19 cellular contexts compared by ENCODE assay signal in the genomic region with DNA sequence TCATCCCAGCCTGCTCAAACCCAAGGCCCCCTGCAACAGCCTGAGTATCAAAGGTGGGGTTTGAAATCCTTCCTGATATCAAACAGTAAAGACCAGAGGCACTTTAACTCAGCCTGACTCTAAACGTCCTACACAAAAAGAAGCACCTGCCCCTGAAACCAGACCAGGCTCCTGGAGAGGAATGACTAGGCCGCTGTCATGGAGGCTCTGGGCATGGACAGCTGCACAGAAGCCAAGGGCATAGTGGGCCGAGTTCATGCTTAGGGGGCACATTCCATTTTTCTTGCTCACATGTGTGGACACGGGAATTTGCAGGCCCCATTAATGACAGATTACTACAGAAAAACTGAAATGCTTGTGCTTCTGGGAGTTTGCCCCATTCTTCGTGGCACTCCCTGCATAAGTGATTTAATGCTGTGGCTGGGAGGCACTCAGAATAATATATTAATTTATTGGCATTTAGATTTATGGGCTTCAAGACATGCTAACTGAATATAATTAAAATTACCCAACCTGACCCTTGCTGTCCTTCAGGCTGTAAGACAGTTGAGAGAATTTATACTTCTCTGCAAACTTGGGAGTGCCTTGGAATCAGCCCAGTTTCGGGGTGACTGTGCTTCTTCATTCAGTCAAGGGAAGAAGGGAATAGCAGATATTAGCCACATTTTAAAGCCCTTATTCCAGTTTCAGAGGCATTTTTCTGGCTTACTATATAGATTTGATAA.
DNase-seq lines count a peak whose midpoint lies in the region; ATAC-seq lines count a peak whose summit lies in the region.
"Had no signal": no experiment of that assay in that cellular context is flagged by ENCODE, and none has a peak within 500 bp of the region (broad histone marks: within the 10 kb centered on the region; RNA-seq: fewer than 3 reads in every experiment).

No MANE protein-coding gene starts in this region.

- H3K27me3 Mint-ChIP-seq in activated CD4-positive, alpha-beta T cell treated with anti-CD3 and anti-CD28 coated beads for 36 hours, result no peaks in the 10 kb centered on the region
- peaks cover 25% of the 10 kb centered on the region for H3K27me3 Mint-ChIP-seq in CD4-positive, CD25-positive, alpha-beta regulatory T cell
- H3K27me3 Mint-ChIP-seq in naive thymus-derived CD8-positive, alpha-beta T cell, result no peaks in the 10 kb centered on the region

- peaks cover 22% of the 10 kb centered on the region for H3K4me1 ChIP-seq in CD4-positive, CD25-positive, alpha-beta regulatory T cell (ENCODE audit: control insufficient read depth, insufficient read depth, low read length, poor library complexity, severe bottlenecking)
- peaks cover 31% of the 10 kb centered on the region for H3K4me1 ChIP-seq in adipocyte (ENCODE audit: control insufficient read depth, insufficient read depth, low read length)
- H3K4me1 ChIP-seq: SJSA1 had no signal

- peak overlapping the region; percentile 84 for H3K27ac Mint-ChIP-seq in activated CD4-positive, alpha-beta T cell treated with anti-CD3 and anti-CD28 coated beads for 36 hours
- H3K27ac Mint-ChIP-seq in CD4-positive, CD25-positive, alpha-beta regulatory T cell, result peak overlapping the region; percentile 29 to 86 (median 82)
- peak overlapping the region; percentile 82 to 97 (median 94) for H3K27ac Mint-ChIP-seq in naive thymus-derived CD8-positive, alpha-beta T cell

- H3K36me3 Mint-ChIP-seq in activated CD4-positive, alpha-beta T cell treated with anti-CD3 and anti-CD28 coated beads for 36 hours (ENCODE audit: low read depth), result no peaks in the 10 kb centered on the region
- H3K36me3 Mint-ChIP-seq in CD4-positive, CD25-positive, alpha-beta regulatory T cell, result no peaks in the 10 kb centered on the region
- peaks cover 0 to 3% (median 0%) of the 10 kb centered on the region in 3 donors for H3K36me3 Mint-ChIP-seq in naive thymus-derived CD8-positive, alpha-beta T cell
- H3K36me3 Mint-ChIP-seq: naive B cell had no signal

- peak overlapping the region; percentile 5 for H3K27ac ChIP-seq in CD4-positive, CD25-positive, alpha-beta regulatory T cell (ENCODE audit: insufficient read depth, low read length, poor library complexity, severe bottlenecking)
- H3K27ac ChIP-seq: BLaER1, GM23248, SJSA1, testis had no signal

- peak overlapping the region; percentile 66 for H3K9ac ChIP-seq in adipocyte (ENCODE audit: low read length)
- H3K9ac ChIP-seq: BLaER1, GM23248 had no signal

- POLR2A ChIA-PET in activated CD4-positive, alpha-beta T cell treated with anti-CD3 and anti-CD28 coated beads for 36 hours (lab: Charles Lee), result interaction anchor here (0.6 kb wide), 1 partner anchor 13 kb away, joined by 3 read pairs; no protein-coding TSS in a partner anchor
- POLR2A ChIA-PET in naive thymus-derived CD8-positive, alpha-beta T cell (lab: Charles Lee), result interaction anchor here (1.8 to 3.0 kb wide), 5 partner anchors 13 to 107 kb away, joined by 4 to 27 read pairs (median 5); partner anchors contain the start of gene GYPC

- no peak for DNase-seq in activated CD4-positive, alpha-beta T cell treated with anti-CD3 and anti-CD28 coated beads for 36 hours
- no peak for DNase-seq in activated CD4-positive, alpha-beta T cell treated with anti-CD3 and anti-CD28 coated beads, Interleukin-2, amount 50 U/mL, for 4 hours
- no peak for DNase-seq in CD4-positive, CD25-positive, alpha-beta regulatory T cell
- DNase-seq in adipocyte (ENCODE audit: low read depth), result no peak
- no peak for DNase-seq in naive thymus-derived CD8-positive, alpha-beta T cell
- DNase-seq in GDM1 (lab: John Stamatoyannopoulos, UW), result no peak
- no peak for DNase-seq in dermis blood vessel endothelial cell
- DNase-seq: activated CD4-positive, alpha-beta T cell treated with anti-CD3 and anti-CD28 coated beads for 1 hour; GM23248; naive B cell; NCI-H1417 treated with DMSO at 0.1 percent for 48 hours; NCI-H82; small intestine; testis had no signal

- H3K4me3 ChIP-seq in CD4-positive, CD25-positive, alpha-beta regulatory T cell (ENCODE audit: low read depth, low read length), result peak overlapping the region; percentile 5
- H3K4me3 ChIP-seq in adipocyte (ENCODE audit: low read length), result no peak overlapping the region
- H3K4me3 ChIP-seq: BLaER1, GM23248, lung, SJSA1, testis had no signal

- H3K4me1 Mint-ChIP-seq in activated CD4-positive, alpha-beta T cell treated with anti-CD3 and anti-CD28 coated beads for 36 hours, result peaks cover 59% of the 10 kb centered on the region
- peaks cover 18 to 61% (median 29%) of the 10 kb centered on the region in 4 donors for H3K4me1 Mint-ChIP-seq in CD4-positive, CD25-positive, alpha-beta regulatory T cell
- H3K4me1 Mint-ChIP-seq in naive thymus-derived CD8-positive, alpha-beta T cell, result peaks cover 30 to 88% (median 76%) of the 10 kb centered on the region in 4 donors

- H3K9me3 Mint-ChIP-seq in activated CD4-positive, alpha-beta T cell treated with anti-CD3 and anti-CD28 coated beads for 36 hours (ENCODE audit: low read depth), result no peaks in the 10 kb centered on the region
- peaks cover 0 to 3% (median 0%) of the 10 kb centered on the region in 7 donors for H3K9me3 Mint-ChIP-seq in CD4-positive, CD25-positive, alpha-beta regulatory T cell
- peaks cover 0 to 15% (median 2%) of the 10 kb centered on the region in 9 donors for H3K9me3 Mint-ChIP-seq in naive thymus-derived CD8-positive, alpha-beta T cell
- H3K9me3 Mint-ChIP-seq: activated T-helper 1 cell treated with anti-CD3 and anti-CD28 coated beads, Interleukin-12 subunit alpha, Interleukin-12 subunit beta, Interleukin-2, Interleukin-4 antibody, amounts not matched to agents 30 ng/mL and 10 ng/mL and 1 ng/mL, durations not matched to agents 14 hours and 24 hours and 36 hours had no signal

- intact Hi-C loops in activated CD4-positive, alpha-beta T cell treated with anti-CD3 and anti-CD28 coated beads for 36 hours (cut with DNase I, micrococcal nuclease), result no loop called here

- no peak for ATAC-seq in activated CD4-positive, alpha-beta T cell treated with anti-CD3 and anti-CD28 coated beads for 36 hours
- no peak for ATAC-seq in CD4-positive, CD25-positive, alpha-beta regulatory T cell (ENCODE audit: low read depth in 2 of 2)
- no peak for ATAC-seq in naive thymus-derived CD8-positive, alpha-beta T cell
- no peak for ATAC-seq in HG02981 (IDR thresholded peaks at IDR 0.05; ENCODE audit: unreplicated experiment)

- no peaks in the 10 kb centered on the region for H3K9me3 ChIP-seq in CD4-positive, CD25-positive, alpha-beta regulatory T cell (ENCODE audit: control insufficient read depth in 2 of 2, low read length in 2 of 2)
- peaks cover 7% of the 10 kb centered on the region for H3K9me3 ChIP-seq in adipocyte (ENCODE audit: control insufficient read depth, low read length)
- H3K9me3 ChIP-seq: BLaER1, testis had no signal

- CTCF ChIA-PET in activated CD4-positive, alpha-beta T cell treated with anti-CD3 and anti-CD28 coated beads for 36 hours (lab: Charles Lee), result interaction anchor here (1.3 kb wide), 1 partner anchor 18 kb away, joined by 3 read pairs; no protein-coding TSS in a partner anchor

- no peak overlapping the region for H3K4me3 Mint-ChIP-seq in activated CD4-positive, alpha-beta T cell treated with anti-CD3 and anti-CD28 coated beads for 36 hours
- peak overlapping the region in 2 of 4 donors; percentile 72 to 73 for H3K4me3 Mint-ChIP-seq in CD4-positive, CD25-positive, alpha-beta regulatory T cell
- H3K4me3 Mint-ChIP-seq in naive thymus-derived CD8-positive, alpha-beta T cell, result peak overlapping the region; percentile 38 to 87 (median 74)
- H3K4me3 Mint-ChIP-seq: activated T-helper 1 cell treated with anti-CD3 and anti-CD28 coated beads, Interleukin-12 subunit alpha, Interleukin-12 subunit beta, Interleukin-2, Interleukin-4 antibody, amounts not matched to agents 30 ng/mL and 10 ng/mL and 1 ng/mL, durations not matched to agents 14 hours and 24 hours and 36 hours had no signal

- H3K27me3 ChIP-seq in CD4-positive, CD25-positive, alpha-beta regulatory T cell (ENCODE audit: control insufficient read depth, insufficient read depth, low read length), result no peaks in the 10 kb centered on the region
- no peaks in the 10 kb centered on the region for H3K27me3 ChIP-seq in adipocyte (replicated peaks; ENCODE audit: control insufficient read depth, insufficient read depth, low read length)
- H3K27me3 ChIP-seq: BLaER1, testis had no signal

- no peaks in the 10 kb centered on the region for H3K36me3 ChIP-seq in CD4-positive, CD25-positive, alpha-beta regulatory T cell (ENCODE audit: control insufficient read depth, insufficient read depth, low read length)
- no peaks in the 10 kb centered on the region for H3K36me3 ChIP-seq in adipocyte (ENCODE audit: control insufficient read depth, insufficient read depth, low read length, severe bottlenecking)
- H3K36me3 ChIP-seq: BLaER1, SJSA1 had no signal
